In genomic region chr14:49633650-49634546, GRCh38 we compare ENCODE assay signal across 8 cellular contexts. TPM values are rescaled to one million over a fixed set of nuclear protein-coding genes. Genes with fewer than 3 reads are reported as not detected.
DNase-seq lines count a peak whose midpoint lies in the region; TF ChIP-seq lines count a peak whose summit lies in the region.

No MANE protein-coding gene starts in this region.

- H3K4me1 ChIP-seq in ES-I3 (ENCODE audit: insufficient read depth, low read length): no peaks in the 10 kb centered on the region

- peak overlapping the region; percentile 99 for H3K4me3 Mint-ChIP-seq in activated T-helper 2 cell treated with anti-CD3 and anti-CD28 coated beads, Interferon-gamma antibody, Interleukin-2, Interleukin-4, amounts not matched to agents 10 μg/mL and 5 μg/mL and 100 μg/mL, durations not matched to agents 14 hours and 24 hours and 36 hours (ENCODE audit: low read depth)
- H3K4me3 Mint-ChIP-seq in nephron progenitor cell: peak overlapping the region; percentile 97
- peak overlapping the region; percentile 98 for H3K4me3 Mint-ChIP-seq in stimulated activated naive CD8-positive, alpha-beta T cell treated with anti-CD3 and anti-CD28 coated beads, Interleukin-15, Interleukin-2, amounts not matched to agents 100 ng/mL and 50 ng/mL, for 24 hours

- peaks cover 31% of the 10 kb centered on the region for H3K4me1 Mint-ChIP-seq in activated T-helper 2 cell treated with anti-CD3 and anti-CD28 coated beads, Interferon-gamma antibody, Interleukin-2, Interleukin-4, amounts not matched to agents 10 μg/mL and 5 μg/mL and 100 μg/mL, durations not matched to agents 14 hours and 24 hours and 36 hours (ENCODE audit: low read depth)
- peaks cover 44% of the 10 kb centered on the region for H3K4me1 Mint-ChIP-seq in nephron progenitor cell
- peaks cover 69% of the 10 kb centered on the region for H3K4me1 Mint-ChIP-seq in stimulated activated naive CD8-positive, alpha-beta T cell treated with anti-CD3 and anti-CD28 coated beads, Interleukin-15, Interleukin-2, amounts not matched to agents 100 ng/mL and 50 ng/mL, for 24 hours (ENCODE audit: low read depth)

- peak overlapping the region; percentile 99 for H3K9ac ChIP-seq in ES-I3 (ENCODE audit: low read depth, low read length)

- peak overlapping the region; percentile 97 for H3K27ac Mint-ChIP-seq in activated T-helper 2 cell treated with anti-CD3 and anti-CD28 coated beads, Interferon-gamma antibody, Interleukin-2, Interleukin-4, amounts not matched to agents 10 μg/mL and 5 μg/mL and 100 μg/mL, durations not matched to agents 14 hours and 24 hours and 36 hours
- H3K27ac Mint-ChIP-seq in nephron progenitor cell: peak overlapping the region; percentile 100
- H3K27ac Mint-ChIP-seq in stimulated activated naive CD8-positive, alpha-beta T cell treated with anti-CD3 and anti-CD28 coated beads, Interleukin-15, Interleukin-2, amounts not matched to agents 100 ng/mL and 50 ng/mL, for 24 hours: peak overlapping the region; percentile 95

- intact Hi-C loops in activated T-helper 2 cell treated with anti-CD3 and anti-CD28 coated beads, Interferon-gamma antibody, Interleukin-2, Interleukin-4, amounts not matched to agents 10 μg/mL and 5 μg/mL and 100 μg/mL, durations not matched to agents 14 hours and 24 hours and 36 hours (cut with micrococcal nuclease): loop anchor here (1.0 to 5.0 kb wide), 7 partner anchors 14 to 678 kb away; partner anchors contain the start of genes DMAC2L, KLHDC1, KLHDC2 and L2HGDH

- TF ChIP-seq CTCF in LNCAP (IDR thresholded peaks at IDR 0.05): peak; percentile 91
- peak; percentile 52 for TF ChIP-seq CTCF in fibroblast of pulmonary artery (IDR thresholded peaks at IDR 0.05; ENCODE audit: low read length, missing control alignments)
- peak; percentile 78 for TF ChIP-seq CTCF in nephron progenitor cell (IDR thresholded peaks at IDR 0.05)

- no peaks in the 10 kb centered on the region for H3K9me3 ChIP-seq in ES-I3 (ENCODE audit: control insufficient read depth, insufficient read depth, low read length)

- no peaks in the 10 kb centered on the region for H3K27me3 Mint-ChIP-seq in activated T-helper 2 cell treated with anti-CD3 and anti-CD28 coated beads, Interferon-gamma antibody, Interleukin-2, Interleukin-4, amounts not matched to agents 10 μg/mL and 5 μg/mL and 100 μg/mL, durations not matched to agents 14 hours and 24 hours and 36 hours (ENCODE audit: low read depth)
- peaks cover 2% of the 10 kb centered on the region for H3K27me3 Mint-ChIP-seq in nephron progenitor cell (ENCODE audit: low read depth, poor library complexity)
- H3K27me3 Mint-ChIP-seq in stimulated activated naive CD8-positive, alpha-beta T cell treated with anti-CD3 and anti-CD28 coated beads, Interleukin-15, Interleukin-2, amounts not matched to agents 100 ng/mL and 50 ng/mL, for 24 hours: no peaks in the 10 kb centered on the region

- peaks cover 37% of the 10 kb centered on the region for H3K36me3 Mint-ChIP-seq in activated T-helper 2 cell treated with anti-CD3 and anti-CD28 coated beads, Interferon-gamma antibody, Interleukin-2, Interleukin-4, amounts not matched to agents 10 μg/mL and 5 μg/mL and 100 μg/mL, durations not matched to agents 14 hours and 24 hours and 36 hours (ENCODE audit: low read depth)
- H3K36me3 Mint-ChIP-seq in nephron progenitor cell (ENCODE audit: low read depth): peaks cover 48% of the 10 kb centered on the region
- peaks cover 57% of the 10 kb centered on the region for H3K36me3 Mint-ChIP-seq in stimulated activated naive CD8-positive, alpha-beta T cell treated with anti-CD3 and anti-CD28 coated beads, Interleukin-15, Interleukin-2, amounts not matched to agents 100 ng/mL and 50 ng/mL, for 24 hours (ENCODE audit: low read depth)

- H3K36me3 ChIP-seq in ES-I3 (ENCODE audit: insufficient read depth, low read length): peaks cover 5% of the 10 kb centered on the region; the same call in 1 of the 2 replicates

- DNase-seq in H4 (ENCODE audit: low spot score): peak; percentile 92
- DNase-seq in RPMI7951 (ENCODE audit: low read depth): peak; percentile 89
- DNase-seq in activated T-helper 2 cell treated with anti-CD3 and anti-CD28 coated beads, Interferon-gamma antibody, Interleukin-2, Interleukin-4, amounts not matched to agents 10 μg/mL and 5 μg/mL and 100 μg/mL, durations not matched to agents 14 hours and 24 hours and 36 hours (ENCODE audit: low spot score): peak; percentile 92
- peak; percentile 96 for DNase-seq in fibroblast of pulmonary artery (ENCODE audit: low read depth)
- peak; percentile 91 for DNase-seq in nephron progenitor cell

- H3K9me3 Mint-ChIP-seq in activated T-helper 2 cell treated with anti-CD3 and anti-CD28 coated beads, Interferon-gamma antibody, Interleukin-2, Interleukin-4, amounts not matched to agents 10 μg/mL and 5 μg/mL and 100 μg/mL, durations not matched to agents 14 hours and 24 hours and 36 hours: no peaks in the 10 kb centered on the region
- H3K9me3 Mint-ChIP-seq in nephron progenitor cell: no peaks in the 10 kb centered on the region
- H3K9me3 Mint-ChIP-seq in stimulated activated naive CD8-positive, alpha-beta T cell treated with anti-CD3 and anti-CD28 coated beads, Interleukin-15, Interleukin-2, amounts not matched to agents 100 ng/mL and 50 ng/mL, for 24 hours: no peaks in the 10 kb centered on the region

- peak overlapping the region; percentile 93 for H3K4me3 ChIP-seq in fibroblast of pulmonary artery (replicated peaks; ENCODE audit: low read depth, low read length)

RNA-seq across cellular contexts. Expression of gene DNAAF2, which starts 1.1 kb away (rescaled TPM):
- 13.3 and 15.1 TPM in 2 replicates for total RNA-seq in H4 (2014; rRNA removed; shearing (Covaris generic))
- 11.7 and 12.1 TPM in 2 replicates for total RNA-seq in RPMI7951 (2014; rRNA removed; shearing (Covaris generic))
- total RNA-seq in activated T-helper 2 cell treated with anti-CD3 and anti-CD28 coated beads, Interferon-gamma antibody, Interleukin-2, Interleukin-4, amounts not matched to agents 10 μg/mL and 5 μg/mL and 100 μg/mL, durations not matched to agents 14 hours and 24 hours and 36 hours: 10.5 and 11.4 TPM in 2 replicates

RNA-seq across cellular contexts. Expression of gene MGAT2, which starts 13.3 kb away (rescaled TPM):
- 63.2 and 67.8 TPM in 2 replicates for total RNA-seq in H4 (2014; rRNA removed; shearing (Covaris generic))
- 62.2 and 73.3 TPM in 2 replicates for total RNA-seq in RPMI7951 (2014; rRNA removed; shearing (Covaris generic))
- total RNA-seq in activated T-helper 2 cell treated with anti-CD3 and anti-CD28 coated beads, Interferon-gamma antibody, Interleukin-2, Interleukin-4, amounts not matched to agents 10 μg/mL and 5 μg/mL and 100 μg/mL, durations not matched to agents 14 hours and 24 hours and 36 hours: 57.0 and 57.9 TPM in 2 replicates

RNA-seq across cellular contexts. Expression of gene RPL36AL, which starts 13.5 kb away (rescaled TPM):
- 316 and 358 TPM in 2 replicates for total RNA-seq in H4 (2014; rRNA removed; shearing (Covaris generic))
- total RNA-seq in RPMI7951 (2014; rRNA removed; shearing (Covaris generic)): 287 and 313 TPM in 2 replicates
- total RNA-seq in activated T-helper 2 cell treated with anti-CD3 and anti-CD28 coated beads, Interferon-gamma antibody, Interleukin-2, Interleukin-4, amounts not matched to agents 10 μg/mL and 5 μg/mL and 100 μg/mL, durations not matched to agents 14 hours and 24 hours and 36 hours: 278 and 292 TPM in 2 replicates

RNA-seq across cellular contexts. Expression of gene LRR1, which starts 35.2 kb away (rescaled TPM):
- total RNA-seq in H4 (2014; rRNA removed; shearing (Covaris generic)): 34.7 and 53.2 TPM in 2 replicates
- 40.1 and 47.7 TPM in 2 replicates for total RNA-seq in RPMI7951 (2014; rRNA removed; shearing (Covaris generic))
- total RNA-seq in activated T-helper 2 cell treated with anti-CD3 and anti-CD28 coated beads, Interferon-gamma antibody, Interleukin-2, Interleukin-4, amounts not matched to agents 10 μg/mL and 5 μg/mL and 100 μg/mL, durations not matched to agents 14 hours and 24 hours and 36 hours: 44.2 and 45.4 TPM in 2 replicates

RNA-seq across cellular contexts. Expression of gene RPS29, which starts 47.7 kb away (rescaled TPM):
- 6,941 and 8,566 TPM in 2 replicates for total RNA-seq in H4 (2014; rRNA removed; shearing (Covaris generic))
- total RNA-seq in RPMI7951 (2014; rRNA removed; shearing (Covaris generic)): 6,949 and 8,220 TPM in 2 replicates
- 1,969 and 2,120 TPM in 2 replicates for total RNA-seq in activated T-helper 2 cell treated with anti-CD3 and anti-CD28 coated beads, Interferon-gamma antibody, Interleukin-2, Interleukin-4, amounts not matched to agents 10 μg/mL and 5 μg/mL and 100 μg/mL, durations not matched to agents 14 hours and 24 hours and 36 hours

Comparison
In these comparisons a context has a peak if more than half of its experiments do, and no peak if none do; other contexts are left out.
1. Peak in every context shown above with its lines: DNase-seq and H3K4me3 ChIP-seq.